In genomic region chr3:159929181-159929893, GRCh38 we compare ENCODE assay signal across 1 cellular context.
A peak's percentile ranks its signal among the peaks of the same experiment; 100 is the strongest.
TF ChIP-seq lines count a peak whose summit lies in the region.

No MANE protein-coding gene starts in this region.

TF ChIP-seq in HepG2, 621 proteins besides CTCF, POLR2A, EP300 and RAD21 (continued from another document and continues in another):
- TF ChIP-seq NFAT5 (CRISPR knock-in tag; IDR thresholded peaks at IDR 0.05) (no peak), KDM3A (CRISPR knock-in tag; IDR thresholded peaks at IDR 0.05; ENCODE audit: low read depth) (no peak), KLF16 (CRISPR knock-in tag; IDR thresholded peaks at IDR 0.05) (no peak), ZNF678 (CRISPR knock-in tag; IDR thresholded peaks at IDR 0.05) (no peak), ZNF883 (CRISPR knock-in tag; IDR thresholded peaks at IDR 0.05; ENCODE audit: not compliant biosample characterization) (no peak), CERS6 (CRISPR knock-in tag; IDR thresholded peaks at IDR 0.05) (no peak), SP140L (CRISPR knock-in tag; IDR thresholded peaks at IDR 0.05; ENCODE audit: borderline replicate concordance) (no peak), ZNF3 (CRISPR knock-in tag; IDR thresholded peaks at IDR 0.05) (no peak), KIAA2018 (CRISPR knock-in tag; IDR thresholded peaks at IDR 0.05; ENCODE audit: borderline replicate concordance) (no peak), ZNF720 (CRISPR knock-in tag; IDR thresholded peaks at IDR 0.05) (no peak), ZNF766 (CRISPR knock-in tag; IDR thresholded peaks at IDR 0.05; ENCODE audit: borderline replicate concordance) (no peak), FOXK1 (CRISPR knock-in tag; IDR thresholded peaks at IDR 0.05; ENCODE audit: borderline replicate concordance, low read depth) (peak; percentile 86; the same call in 1 of the 2 replicates), MAZ (IDR thresholded peaks at IDR 0.05; ENCODE audit: borderline replicate concordance, low read depth, low read length) (no peak), MAZ (CRISPR knock-in tag; IDR thresholded peaks at IDR 0.05; ENCODE audit: low read depth) (no peak), ZNF746 (CRISPR knock-in tag; IDR thresholded peaks at IDR 0.05) (no peak), SOX5 (CRISPR knock-in tag; IDR thresholded peaks at IDR 0.05; ENCODE audit: borderline replicate concordance) (peak; percentile 22; the same call in 1 of the 2 replicates), FOXA1 (IDR thresholded peaks at IDR 0.05) (no peak; the same call in 1 of the 2 replicates), FOXA1 (CRISPR knock-in tag; IDR thresholded peaks at IDR 0.05) (peak; percentile 85), EEA1 (CRISPR knock-in tag; IDR thresholded peaks at IDR 0.05; ENCODE audit: borderline replicate concordance) (no peak), YEATS2 (CRISPR knock-in tag; IDR thresholded peaks at IDR 0.05; ENCODE audit: borderline replicate concordance) (peak; percentile 23; the same call in 1 of the 2 replicates), FOXJ3 (CRISPR knock-in tag; IDR thresholded peaks at IDR 0.05; ENCODE audit: borderline replicate concordance) (no peak; the same call in 1 of the 2 replicates), DNMT1 (CRISPR knock-in tag; IDR thresholded peaks at IDR 0.05) (no peak), JARID2 (CRISPR knock-in tag; IDR thresholded peaks at IDR 0.05; ENCODE audit: insufficient replicate concordance) (no peak), NFE2L2 (IDR thresholded peaks at IDR 0.05; ENCODE audit: low read length) (no peak), REPIN1 (CRISPR knock-in tag; IDR thresholded peaks at IDR 0.05; ENCODE audit: borderline replicate concordance, low read depth) (peak; percentile 53; the same call in 1 of the 2 replicates), MAFF (IDR thresholded peaks at IDR 0.05; ENCODE audit: low read depth, low read length) (no peak), ZNF574 (CRISPR knock-in tag; IDR thresholded peaks at IDR 0.05) (peak; percentile 36; the same call in 1 of the 2 replicates), ZNF430 (CRISPR knock-in tag; IDR thresholded peaks at IDR 0.05) (no peak), ZBTB7B (CRISPR knock-in tag; IDR thresholded peaks at IDR 0.05) (no peak), CENPX (CRISPR knock-in tag; IDR thresholded peaks at IDR 0.05) (no peak), KAT2B (IDR thresholded peaks at IDR 0.05; ENCODE audit: borderline replicate concordance, low read depth, low read length) (no peak), TFAP4 (IDR thresholded peaks at IDR 0.05; ENCODE audit: borderline replicate concordance, low read depth) (no peak), ZNF768 (CRISPR knock-in tag; IDR thresholded peaks at IDR 0.05) (no peak), ZNF143 (CRISPR knock-in tag; IDR thresholded peaks at IDR 0.05) (no peak), RARA (CRISPR knock-in tag; IDR thresholded peaks at IDR 0.05) (0 out of 2 replicates have a peak, but pooled peaks have one; percentile 16), RXRA (CRISPR knock-in tag; IDR thresholded peaks at IDR 0.05) (no peak), TRIM24 (CRISPR knock-in tag; IDR thresholded peaks at IDR 0.05) (no peak), TFDP1 (CRISPR knock-in tag; IDR thresholded peaks at IDR 0.05; ENCODE audit: borderline replicate concordance) (no peak), PAXIP1 (CRISPR knock-in tag; conservative IDR thresholded peaks at IDR 0.05) (0 out of 2 replicates have a peak, but pooled peaks have one; percentile 35), ZNF557 (CRISPR knock-in tag; IDR thresholded peaks at IDR 0.05) (no peak)
